ENCODE assay signal across 1 cellular context in genomic region chr6:139027620-139028182, GRCh38.
TF ChIP-seq lines count a peak whose summit lies in the region.

No MANE protein-coding gene starts in this region.

TF ChIP-seq in HepG2, 621 proteins besides CTCF, POLR2A, EP300 and RAD21 (continued from another document):
- TF ChIP-seq, protein P1, sequence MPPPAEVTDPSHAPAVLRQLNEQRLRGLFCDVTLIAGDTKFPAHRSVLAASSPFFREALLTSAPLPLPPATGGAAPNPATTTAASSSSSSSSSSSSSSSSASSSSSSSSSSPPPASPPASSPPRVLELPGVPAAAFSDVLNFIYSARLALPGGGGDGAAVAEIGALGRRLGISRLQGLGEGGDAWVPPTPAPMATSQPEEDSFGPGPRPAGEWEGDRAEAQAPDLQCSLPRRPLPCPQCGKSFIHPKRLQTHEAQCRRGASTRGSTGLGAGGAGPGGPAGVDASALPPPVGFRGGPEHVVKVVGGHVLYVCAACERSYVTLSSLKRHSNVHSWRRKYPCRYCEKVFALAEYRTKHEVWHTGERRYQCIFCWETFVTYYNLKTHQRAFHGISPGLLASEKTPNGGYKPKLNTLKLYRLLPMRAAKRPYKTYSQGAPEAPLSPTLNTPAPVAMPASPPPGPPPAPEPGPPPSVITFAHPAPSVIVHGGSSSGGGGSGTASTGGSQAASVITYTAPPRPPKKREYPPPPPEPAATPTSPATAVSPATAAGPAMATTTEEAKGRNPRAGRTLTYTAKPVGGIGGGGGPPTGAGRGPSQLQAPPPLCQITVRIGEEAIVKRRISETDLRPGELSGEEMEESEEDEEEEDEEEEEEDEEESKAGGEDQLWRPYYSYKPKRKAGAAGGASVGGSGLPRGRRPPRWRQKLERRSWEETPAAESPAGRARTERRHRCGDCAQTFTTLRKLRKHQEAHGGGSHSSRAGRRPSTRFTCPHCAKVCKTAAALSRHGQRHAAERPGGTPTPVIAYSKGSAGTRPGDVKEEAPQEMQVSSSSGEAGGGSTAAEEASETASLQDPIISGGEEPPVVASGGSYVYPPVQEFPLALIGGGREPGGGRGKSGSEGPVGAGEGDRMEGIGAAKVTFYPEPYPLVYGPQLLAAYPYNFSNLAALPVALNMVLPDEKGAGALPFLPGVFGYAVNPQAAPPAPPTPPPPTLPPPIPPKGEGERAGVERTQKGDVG (CRISPR knock-in tag; IDR thresholded peaks at IDR 0.05; ENCODE audit: borderline replicate concordance) = no peak
- TF ChIP-seq, protein P2, sequence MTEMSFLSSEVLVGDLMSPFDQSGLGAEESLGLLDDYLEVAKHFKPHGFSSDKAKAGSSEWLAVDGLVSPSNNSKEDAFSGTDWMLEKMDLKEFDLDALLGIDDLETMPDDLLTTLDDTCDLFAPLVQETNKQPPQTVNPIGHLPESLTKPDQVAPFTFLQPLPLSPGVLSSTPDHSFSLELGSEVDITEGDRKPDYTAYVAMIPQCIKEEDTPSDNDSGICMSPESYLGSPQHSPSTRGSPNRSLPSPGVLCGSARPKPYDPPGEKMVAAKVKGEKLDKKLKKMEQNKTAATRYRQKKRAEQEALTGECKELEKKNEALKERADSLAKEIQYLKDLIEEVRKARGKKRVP (CRISPR knock-in tag; IDR thresholded peaks at IDR 0.05) = peak in 1 of 2 experiments; percentile 40; a peak in 1 of 4 replicates
- TF ChIP-seq ZNF775 (CRISPR knock-in tag; IDR thresholded peaks at IDR 0.05; ENCODE audit: borderline replicate concordance) = no peak
- TF ChIP-seq SP1 (IDR thresholded peaks at IDR 0.05) = no peak
- no peak for TF ChIP-seq SP1 (CRISPR knock-in tag; IDR thresholded peaks at IDR 0.05)
- TF ChIP-seq, protein P3, sequence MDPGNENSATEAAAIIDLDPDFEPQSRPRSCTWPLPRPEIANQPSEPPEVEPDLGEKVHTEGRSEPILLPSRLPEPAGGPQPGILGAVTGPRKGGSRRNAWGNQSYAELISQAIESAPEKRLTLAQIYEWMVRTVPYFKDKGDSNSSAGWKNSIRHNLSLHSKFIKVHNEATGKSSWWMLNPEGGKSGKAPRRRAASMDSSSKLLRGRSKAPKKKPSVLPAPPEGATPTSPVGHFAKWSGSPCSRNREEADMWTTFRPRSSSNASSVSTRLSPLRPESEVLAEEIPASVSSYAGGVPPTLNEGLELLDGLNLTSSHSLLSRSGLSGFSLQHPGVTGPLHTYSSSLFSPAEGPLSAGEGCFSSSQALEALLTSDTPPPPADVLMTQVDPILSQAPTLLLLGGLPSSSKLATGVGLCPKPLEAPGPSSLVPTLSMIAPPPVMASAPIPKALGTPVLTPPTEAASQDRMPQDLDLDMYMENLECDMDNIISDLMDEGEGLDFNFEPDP (CRISPR knock-in tag; conservative IDR thresholded peaks at IDR 0.05) = no peak
- 0 out of 2 replicates have a peak, but pooled peaks have one; percentile 27 for TF ChIP-seq EZH2 (conservative IDR thresholded peaks at IDR 0.05; ENCODE audit: low read depth, low read length)
